In genomic region chr17:58303981-58304734, GRCh38 we compare ENCODE assay signal across 8 cellular contexts. TPM values are rescaled to one million over a fixed set of nuclear protein-coding genes. Genes with fewer than 3 reads are reported as not detected.
DNase-seq lines count a peak whose midpoint lies in the region; ATAC-seq and TF ChIP-seq lines count a peak whose summit lies in the region.

No MANE protein-coding gene starts in this region.

- H3K4me1 ChIP-seq in Karpas-422 (ENCODE audit: low read length) (peaks cover 7% of the 10 kb centered on the region), SK-N-SH (ENCODE audit: control insufficient read depth in 1 of 2, insufficient read depth in 2 of 2, low read depth in 1 of 2, low read length in 1 of 2) (peaks cover 0 to 3% of the 10 kb centered on the region in 2 experiments; a peak in 1 of 4 replicates), right cardiac atrium (ENCODE audit: control insufficient read depth, insufficient read depth, low read length) (no peaks in the 10 kb centered on the region)

- WGBS in SK-N-SH (ENCODE audit: low lambda C conversion rate), result 42% methylated on average over 10 of the region's 10 CpGs
- 39% methylated on average over 10 of the region's 10 CpGs for WGBS in right cardiac atrium

- H3K27ac ChIP-seq in Karpas-422 (ENCODE audit: low read length), result no peak overlapping the region
- H3K27ac ChIP-seq in SK-N-SH (ENCODE audit: low read depth in 2 of 2, low read length in 1 of 2), result no peak overlapping the region
- no peak overlapping the region for H3K27ac ChIP-seq in right cardiac atrium (ENCODE audit: low read length)

- H3K4me2 ChIP-seq in Karpas-422 (ENCODE audit: low read depth, low read length, poor library complexity, severe bottlenecking) (no peak overlapping the region), SK-N-SH (no peak overlapping the region)

- peak; percentile 37 to 63 for ATAC-seq in right cardiac atrium

- H2AFZ ChIP-seq in Karpas-422 (ENCODE audit: low read length) (no peak overlapping the region), SK-N-SH (ENCODE audit: low read depth) (no peak overlapping the region)

- TF ChIP-seq EP300 in SK-N-SH (IDR thresholded peaks at IDR 0.05; ENCODE audit: borderline replicate concordance in 1 of 2, low read depth in 1 of 2, low read length in 1 of 2), result no peak

- peak; percentile 61 for TF ChIP-seq RAD21 in SK-N-SH (IDR thresholded peaks at IDR 0.05; ENCODE audit: low read length)

- H3K36me3 ChIP-seq in Karpas-422 (ENCODE audit: insufficient read depth, low read length), result 0 out of 2 replicates have a peak, but pooled peaks cover 6% of the 10 kb centered on the region
- H3K36me3 ChIP-seq in SK-N-SH (replicated peaks in 1 of 2; ENCODE audit: control insufficient read depth in 1 of 2, insufficient read depth in 2 of 2, low read length in 1 of 2), result no peaks in the 10 kb centered on the region

- no peaks in the 10 kb centered on the region; the same call in 1 of the 2 replicates for H4K20me1 ChIP-seq in Karpas-422 (ENCODE audit: insufficient read depth, low read depth, low read length)
- H4K20me1 ChIP-seq in SK-N-SH (ENCODE audit: insufficient read depth), result no peaks in the 10 kb centered on the region

- H3K79me2 ChIP-seq in Karpas-422 (ENCODE audit: low read length) (no peaks in the 10 kb centered on the region), SK-N-SH (ENCODE audit: insufficient read depth) (no peaks in the 10 kb centered on the region)

- H3K9ac ChIP-seq in Karpas-422 (ENCODE audit: low read length) (no peak overlapping the region), SK-N-SH (no peak overlapping the region)

- DNase-seq in NCI-H1436 (lab: John Stamatoyannopoulos, UW) (peak; percentile 61), NCI-H1436 treated with DMSO at 0.1 percent for 48 hours (lab: John Stamatoyannopoulos, UW) (no peak), Karpas-422 (peak; percentile 86), SK-N-SH (peak; percentile 93), right cardiac atrium (no peak), NCI-H128 (lab: John Stamatoyannopoulos, UW; ENCODE audit: unreplicated experiment) (no peak)
- peak; percentile 32 for DNase-seq in activated naive CD8-positive, alpha-beta T cell treated with anti-CD3 and anti-CD28 coated beads, Interleukin-2, amount 50 U/mL, for 16 hours (ENCODE audit: low read depth, low spot score)
- peak; percentile 33 to 43 for DNase-seq in stimulated activated CD4-positive, alpha-beta T cell treated with anti-CD3 and anti-CD28 coated beads, Interleukin-12 subunit alpha, Interleukin-12 subunit beta, amount 100 ng/mL, for 24 hours (ENCODE audit: low read depth in 2 of 2)

- H3K9me3 ChIP-seq in Karpas-422 (ENCODE audit: low read length) (no peaks in the 10 kb centered on the region), SK-N-SH (no peaks in the 10 kb centered on the region), right cardiac atrium (ENCODE audit: control insufficient read depth, low read length) (no peaks in the 10 kb centered on the region)

- intact Hi-C loops in right cardiac atrium (cut with DNase I), result loop anchor here in 1 of 4 donors (10.0 kb wide), 1 partner anchor 141 kb away; no protein-coding TSS in a partner anchor

- POLR2A ChIA-PET in SK-N-SH (lab: Yijun Ruan, JAX), result interaction anchor here (1.2 kb wide), 1 partner anchor 49 kb away, joined by 3 read pairs; the partner anchor contains the start of gene SUPT4H1

- CTCF ChIA-PET in SK-N-SH (lab: Yijun Ruan, JAX), result interaction anchor here (0.5 to 3.8 kb wide), 49 partner anchors 8 to 701 kb away, joined by 3 to 29 read pairs (median 4); partner anchors contain the start of genes MPO, RNF43 and SUPT4H1

- H3K27me3 ChIP-seq in Karpas-422 (ENCODE audit: low read length), result no peaks in the 10 kb centered on the region
- H3K27me3 ChIP-seq in SK-N-SH (ENCODE audit: insufficient read depth), result peaks cover 11% of the 10 kb centered on the region; the same call in 1 of the 2 replicates
- no peaks in the 10 kb centered on the region for H3K27me3 ChIP-seq in right cardiac atrium (ENCODE audit: control insufficient read depth, insufficient read depth)

- no peak overlapping the region for H3K4me3 ChIP-seq in Karpas-422 (ENCODE audit: low read length)
- no peak overlapping the region for H3K4me3 ChIP-seq in SK-N-SH (ENCODE audit: low read depth in 2 of 2, low read length in 1 of 2)
- no peak overlapping the region for H3K4me3 ChIP-seq in right cardiac atrium (ENCODE audit: low read length)

- TF ChIP-seq CTCF in SK-N-SH (IDR thresholded peaks at IDR 0.05), result peak; percentile 77

- H3K9me2 ChIP-seq in Karpas-422 (replicated peaks; ENCODE audit: insufficient read depth, low read length), result no peaks in the 10 kb centered on the region
- H3K9me2 ChIP-seq in SK-N-SH, result no peaks in the 10 kb centered on the region

- H3F3A ChIP-seq in SK-N-SH (replicated peaks; ENCODE audit: insufficient read depth), result no peaks in the 10 kb centered on the region

TF ChIP-seq in SK-N-SH, 30 proteins besides CTCF, POLR2A, EP300 and RAD21:
- no peak for TF ChIP-seq GABPA (IDR thresholded peaks at IDR 0.05; ENCODE audit: low read depth)
- TF ChIP-seq SMC3 (IDR thresholded peaks at IDR 0.05; ENCODE audit: low read depth, low read length), result peak; percentile 83
- no peak for TF ChIP-seq FOXJ3 (CRISPR knock-in tag; IDR thresholded peaks at IDR 0.05)
- TF ChIP-seq, protein P1, sequence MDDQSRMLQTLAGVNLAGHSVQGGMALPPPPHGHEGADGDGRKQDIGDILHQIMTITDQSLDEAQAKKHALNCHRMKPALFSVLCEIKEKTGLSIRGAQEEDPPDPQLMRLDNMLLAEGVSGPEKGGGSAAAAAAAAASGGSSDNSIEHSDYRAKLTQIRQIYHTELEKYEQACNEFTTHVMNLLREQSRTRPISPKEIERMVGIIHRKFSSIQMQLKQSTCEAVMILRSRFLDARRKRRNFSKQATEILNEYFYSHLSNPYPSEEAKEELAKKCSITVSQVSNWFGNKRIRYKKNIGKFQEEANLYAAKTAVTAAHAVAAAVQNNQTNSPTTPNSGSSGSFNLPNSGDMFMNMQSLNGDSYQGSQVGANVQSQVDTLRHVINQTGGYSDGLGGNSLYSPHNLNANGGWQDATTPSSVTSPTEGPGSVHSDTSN (IDR thresholded peaks at IDR 0.05), result no peak

RNA-seq across cellular contexts. Expression of gene MPO, which starts 23.4 kb away (rescaled TPM):
- not detected in 2 replicates for total RNA-seq in Karpas-422 (2014; rRNA removed; shearing (Covaris generic); ENCODE audit: low replicate concordance)
- polyA plus RNA-seq in SK-N-SH (2012; rRNA removed) (not detected in 2 replicates), right cardiac atrium (0.07 TPM)
- not detected in 2 replicates for polyA plus RNA-seq in SK-N-SH (2012; cell fraction: cytosol; rRNA removed)
- not detected in 2 replicates for polyA plus RNA-seq in SK-N-SH (2012; cell fraction: nucleus; rRNA removed)
- under 1 TPM; 0.06 to 0.50 (median 0.23) TPM for total RNA-seq in right cardiac atrium

RNA-seq across cellular contexts. Expression of gene TSPOAP1, which starts 24.4 kb away (rescaled TPM):
- 7.8 and 14.0 TPM in 2 replicates for total RNA-seq in Karpas-422 (2014; rRNA removed; shearing (Covaris generic); ENCODE audit: low replicate concordance)
- polyA plus RNA-seq in SK-N-SH (2012; rRNA removed) (0.79 and 1.9 TPM in 2 replicates), right cardiac atrium (13.0 TPM)
- 0.28 and 0.97 TPM in 2 replicates for polyA plus RNA-seq in SK-N-SH (2012; cell fraction: cytosol; rRNA removed)
- 4.8 and 8.3 TPM in 2 replicates for polyA plus RNA-seq in SK-N-SH (2012; cell fraction: nucleus; rRNA removed)
- 10 to 100 TPM in 3 of 4 donors, 1 to 10 TPM in 1; 7.0 to 21.5 (median 19.2) TPM for total RNA-seq in right cardiac atrium

RNA-seq across cellular contexts. Expression of gene SUPT4H1, which starts 47.8 kb away (rescaled TPM):
- total RNA-seq in Karpas-422 (2014; rRNA removed; shearing (Covaris generic); ENCODE audit: low replicate concordance), result 50.2 and 64.7 TPM in 2 replicates
- 165 and 205 TPM in 2 replicates for polyA plus RNA-seq in SK-N-SH (2012; rRNA removed)
- polyA plus RNA-seq in SK-N-SH (2012; cell fraction: cytosol; rRNA removed), result 216 and 229 TPM in 2 replicates
- 54.9 and 92.8 TPM in 2 replicates for polyA plus RNA-seq in SK-N-SH (2012; cell fraction: nucleus; rRNA removed)
- 10 to 100 TPM; 51.9 to 65.6 (median 61.6) TPM for total RNA-seq in right cardiac atrium
- 69.3 TPM for polyA plus RNA-seq in right cardiac atrium

Comparison
In these comparisons a context has a peak if more than half of its experiments do, and no peak if none do; other contexts are left out.
1. DNase-seq: peak in NCI-H1436 (single experiment), Karpas-422 (single experiment), SK-N-SH (single experiment), activated naive CD8-positive, alpha-beta T cell treated with anti-CD3 and anti-CD28 coated beads, Interleukin-2, amount 50 U/mL, for 16 hours (single experiment) and stimulated activated CD4-positive, alpha-beta T cell treated with anti-CD3 and anti-CD28 coated beads, Interleukin-12 subunit alpha, Interleukin-12 subunit beta, amount 100 ng/mL, for 24 hours (2 of 2); none in NCI-H1436 treated with DMSO at 0.1 percent for 48 hours (single experiment), right cardiac atrium (0 of 3) and NCI-H128 (single experiment).